ENCODE assay signal across 1 cellular context in genomic region chr20:37337208-37337955, GRCh38.
A peak's percentile ranks its signal among the peaks of the same experiment; 100 is the strongest.
TF ChIP-seq lines count a peak whose summit lies in the region.

No MANE protein-coding gene starts in this region.

TF ChIP-seq in HepG2, 621 proteins besides CTCF, POLR2A, EP300 and RAD21 (continued from another document and continues in another):
- TF ChIP-seq ARID5B (CRISPR knock-in tag; IDR thresholded peaks at IDR 0.05) (peak; percentile 85), ZFAT (CRISPR knock-in tag; conservative IDR thresholded peaks at IDR 0.05) (no peak), HNF1B (CRISPR knock-in tag; IDR thresholded peaks at IDR 0.05) (peak; percentile 79), CENPT (CRISPR knock-in tag; IDR thresholded peaks at IDR 0.05; ENCODE audit: low read depth) (no peak), NR2F1 (CRISPR knock-in tag; IDR thresholded peaks at IDR 0.05) (peak; percentile 63 to 83; a peak in 3 of 4 replicates), ZBTB2 (CRISPR knock-in tag; IDR thresholded peaks at IDR 0.05; ENCODE audit: low read depth) (no peak), ELF4 (CRISPR knock-in tag; IDR thresholded peaks at IDR 0.05; ENCODE audit: borderline replicate concordance) (no peak), HDAC2 (CRISPR knock-in tag; IDR thresholded peaks at IDR 0.05) (peak; percentile 93), ZNF605 (CRISPR knock-in tag; IDR thresholded peaks at IDR 0.05) (peak; percentile 77), TFDP2 (CRISPR knock-in tag; IDR thresholded peaks at IDR 0.05) (no peak), ERF (CRISPR knock-in tag; IDR thresholded peaks at IDR 0.05) (peak; percentile 87), ZNF263 (CRISPR knock-in tag; IDR thresholded peaks at IDR 0.05) (peak; percentile 44; the same call in 1 of the 2 replicates), PATZ1 (CRISPR knock-in tag; IDR thresholded peaks at IDR 0.05) (peak; percentile 69), ZNF205 (CRISPR knock-in tag; IDR thresholded peaks at IDR 0.05) (peak; percentile 65; the same call in 1 of the 2 replicates), MIER2 (CRISPR knock-in tag; IDR thresholded peaks at IDR 0.05) (peak; percentile 63; the same call in 1 of the 2 replicates), ZNF556 (CRISPR knock-in tag; IDR thresholded peaks at IDR 0.05; ENCODE audit: borderline replicate concordance) (peak; percentile 9; the same call in 1 of the 2 replicates), ZBTB49 (CRISPR knock-in tag; IDR thresholded peaks at IDR 0.05; ENCODE audit: borderline replicate concordance) (no peak), NFIC (IDR thresholded peaks at IDR 0.05; ENCODE audit: low read length) (peak; percentile 53; the same call in 1 of the 2 replicates), MED1 (CRISPR knock-in tag; IDR thresholded peaks at IDR 0.05) (peak; percentile 87), ATF7-NPFF (CRISPR knock-in tag; IDR thresholded peaks at IDR 0.05; ENCODE audit: low read depth) (no peak; the same call in 1 of the 2 replicates), FOSL2 (CRISPR knock-in tag; IDR thresholded peaks at IDR 0.05) (peak; percentile 42; the same call in 1 of the 2 replicates), NKX3-1 (CRISPR knock-in tag; IDR thresholded peaks at IDR 0.05) (no peak), GPBP1L1 (CRISPR knock-in tag; IDR thresholded peaks at IDR 0.05) (no peak), MYC (CRISPR knock-in tag; IDR thresholded peaks at IDR 0.05; ENCODE audit: borderline replicate concordance) (no peak), HNF4G (IDR thresholded peaks at IDR 0.05; ENCODE audit: borderline replicate concordance, low read depth, low read length) (peak; percentile 76), HNF4G (CRISPR knock-in tag; IDR thresholded peaks at IDR 0.05; ENCODE audit: borderline replicate concordance, low read depth) (peak; percentile 81; the same call in 1 of the 2 replicates), ZNF768 (CRISPR knock-in tag; IDR thresholded peaks at IDR 0.05) (no peak), ZNF407 (CRISPR knock-in tag; IDR thresholded peaks at IDR 0.05; ENCODE audit: not compliant biosample characterization) (peak; percentile 54)
